Comparison of ENCODE assay signal across 17 cellular contexts in the genomic region with DNA sequence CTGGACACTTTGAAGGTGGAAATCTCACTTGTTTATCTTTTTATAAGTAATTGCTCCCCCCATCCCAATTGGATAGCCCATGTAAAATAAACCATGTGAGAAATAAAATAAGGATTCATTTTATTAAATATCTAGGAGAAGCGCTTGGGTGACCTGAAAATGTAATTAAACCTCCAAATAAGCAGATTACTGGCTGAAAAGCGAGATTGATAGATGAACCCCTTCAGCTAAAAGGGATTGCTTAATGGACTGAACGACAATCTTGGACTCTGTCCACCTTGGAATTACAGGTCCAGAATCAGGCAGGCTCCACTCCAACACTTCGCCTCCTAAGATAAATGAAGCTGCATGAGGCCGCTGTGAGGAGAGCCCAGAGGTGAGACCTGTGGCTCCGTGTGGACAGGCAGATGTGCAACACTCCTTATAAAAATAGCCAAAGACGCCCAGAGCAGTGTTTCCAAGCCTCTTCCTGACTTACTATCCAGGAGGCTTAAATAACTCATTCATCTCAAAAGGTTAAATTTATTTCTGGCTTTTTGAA.
"Had no signal": no experiment of that assay in that cellular context is flagged by ENCODE, and none has a peak within 500 bp of the region (broad histone marks: within the 10 kb centered on the region; RNA-seq: fewer than 3 reads in every experiment).

No MANE protein-coding gene starts in this region.

- DNase-seq: activated CD4-positive, alpha-beta memory T cell treated with anti-CD3 and anti-CD28 coated beads for 36 hours; activated CD4-positive, CD25-positive, alpha-beta regulatory T cell treated with anti-CD3 and anti-CD28 coated beads, Interleukin-2, amount 50 U/mL, for 72 hours; activated gamma-delta T cell; activated T-cell treated with anti-CD3 and anti-CD28 coated beads, Interleukin-2, amount 50 U/mL, for 4 hours; amygdala; foreskin fibroblast; head of caudate nucleus; left colon; mesenchymal stem cell; nephron progenitor cell; stimulated activated CD4-positive, alpha-beta T cell treated with anti-CD3 and anti-CD28 coated beads, Interleukin-15, amount 100 ng/mL, for 24 hours; stimulated activated CD4-positive, alpha-beta T cell treated with anti-CD3 and anti-CD28 coated beads, Interleukin-4, amount 100 ng/mL, for 4 hours; stomach had no signal

- H3K4me1 ChIP-seq: breast epithelium, stomach had no signal

- H3K36me3 ChIP-seq: breast epithelium, esophagus muscularis mucosa, stomach had no signal

- FAIRE-seq: colon had no signal

- H3K9me3 ChIP-seq: breast epithelium, esophagus muscularis mucosa, stomach had no signal

- H3K36me3 Mint-ChIP-seq: activated CD4-positive, alpha-beta memory T cell treated with anti-CD3 and anti-CD28 coated beads for 36 hours; activated naive CD8-positive, alpha-beta T cell had no signal

- H3K4me3 ChIP-seq: esophagus muscularis mucosa, stomach had no signal

- H3K9me3 Mint-ChIP-seq: activated CD4-positive, alpha-beta memory T cell treated with anti-CD3 and anti-CD28 coated beads for 36 hours; activated T-cell treated with anti-CD3 and anti-CD28 coated beads, Interleukin-2, amount 50 U/mL, for 4 hours; nephron progenitor cell had no signal

- H3K4me1 Mint-ChIP-seq: nephron progenitor cell had no signal

- H3K27me3 ChIP-seq: breast epithelium, esophagus muscularis mucosa had no signal

- H3K27ac ChIP-seq: stomach had no signal

- ATAC-seq: activated T-cell treated with anti-CD3 and anti-CD28 coated beads, Interleukin-2, amount 50 U/mL, for 4 hours; left colon had no signal

- H3K27ac Mint-ChIP-seq: activated CD4-positive, alpha-beta memory T cell treated with anti-CD3 and anti-CD28 coated beads for 36 hours; activated naive CD8-positive, alpha-beta T cell; nephron progenitor cell had no signal

- H3K4me3 Mint-ChIP-seq: activated CD4-positive, alpha-beta memory T cell treated with anti-CD3 and anti-CD28 coated beads for 36 hours; activated naive CD8-positive, alpha-beta T cell; activated T-cell treated with anti-CD3 and anti-CD28 coated beads, Interleukin-2, amount 50 U/mL, for 4 hours; nephron progenitor cell had no signal
